In the genomic region with DNA sequence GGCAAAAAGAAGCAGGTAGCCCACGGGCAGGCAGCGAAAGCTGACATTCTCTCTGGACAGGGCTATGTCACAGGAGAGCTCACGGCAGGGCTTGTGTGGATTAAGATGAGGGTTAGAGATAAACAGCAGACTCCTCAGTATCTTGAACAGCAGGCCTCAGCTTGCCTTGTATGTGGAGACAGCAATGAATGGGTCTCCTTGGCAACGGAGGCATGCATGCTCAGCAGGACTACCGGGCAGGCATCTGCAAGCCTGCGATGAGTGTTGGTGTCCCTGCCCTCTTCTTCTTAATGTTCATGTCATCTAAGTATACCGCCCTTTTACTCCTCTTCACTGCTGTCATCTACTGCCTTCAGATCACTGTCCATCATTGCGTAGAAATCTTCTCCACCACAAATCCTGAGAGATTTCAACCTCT, we compare ENCODE assay signal across 12 cellular contexts.
A peak's percentile ranks its signal among the peaks of the same experiment; 100 is the strongest.
DNase-seq lines count a peak whose midpoint lies in the region; ATAC-seq and TF ChIP-seq lines count a peak whose summit lies in the region.
"Had no signal": no experiment of that assay in that cellular context is flagged by ENCODE, and none has a peak within 500 bp of the region (broad histone marks: within the 10 kb centered on the region; RNA-seq: fewer than 3 reads in every experiment).

No MANE protein-coding gene starts in this region.

- no TSS peak for BruUV-seq in mammary epithelial cell (replicated peaks; lab: Mats Ljungman, UMichigan)

- H3K4me3 Mint-ChIP-seq in nephron = no peak overlapping the region
- H3K4me3 Mint-ChIP-seq: activated T-cell treated with anti-CD3 and anti-CD28 coated beads, Interleukin-2, amount 50 U/mL, for 4 hours; T-helper 17 cell had no signal

- H3K27me3 Mint-ChIP-seq in nephron (ENCODE audit: low read depth) = no peaks in the 10 kb centered on the region

- no peaks in the 10 kb centered on the region for H3K36me3 Mint-ChIP-seq in nephron (ENCODE audit: low read depth)

- peak overlapping the region; percentile 57 for H2AFZ ChIP-seq in mammary epithelial cell (ENCODE audit: low read depth, low read length)

- H3K79me2 ChIP-seq in mammary epithelial cell (ENCODE audit: insufficient read depth, low read length) = no peaks in the 10 kb centered on the region

- 3% methylated on average over 6 of the region's 8 CpGs for WGBS in mammary epithelial cell (ENCODE audit: low coverage, missing lambda C conversion rate)

- H4K20me1 ChIP-seq in mammary epithelial cell (ENCODE audit: insufficient read depth, low read length) = no peaks in the 10 kb centered on the region

- H3K36me3 ChIP-seq in mammary epithelial cell (ENCODE audit: insufficient read depth, low read length) = no peaks in the 10 kb centered on the region

- in situ Hi-C loops in mammary epithelial cell (cut with MboI; ENCODE audit: low sequenced_read_pairs in 2 of 2) = loop anchor here (5.0 to 25.0 kb wide), 4 partner anchors 138 to 437 kb away; a partner anchor contains a TSS

- peaks cover 32% of the 10 kb centered on the region for H3K4me1 ChIP-seq in mammary epithelial cell (ENCODE audit: insufficient read depth, low read length)

- no peaks in the 10 kb centered on the region for H3K27me3 ChIP-seq in mammary epithelial cell (ENCODE audit: insufficient read depth, low read length)
- H3K27me3 ChIP-seq: dorsolateral prefrontal cortex had no signal

- CTCF ChIA-PET in mammary epithelial cell (lab: Charles Lee; ENCODE audit: low non-redundant PET) = interaction anchor here (0.7 kb wide), 1 partner anchor 74 kb away, joined by 4 read pairs; no protein-coding TSS in a partner anchor

- no peaks in the 10 kb centered on the region for H3K9me3 ChIP-seq in mammary epithelial cell (replicated peaks; ENCODE audit: insufficient read depth, low read length)

- peak overlapping the region; percentile 88 to 95 (median 93) for H3K27ac Mint-ChIP-seq in nephron
- H3K27ac Mint-ChIP-seq: T-helper 17 cell had no signal

- no peaks in the 10 kb centered on the region for H3K9me3 Mint-ChIP-seq in nephron
- H3K9me3 Mint-ChIP-seq: activated T-cell treated with anti-CD3 and anti-CD28 coated beads, Interleukin-2, amount 50 U/mL, for 4 hours had no signal

- H3K27ac ChIP-seq in mammary epithelial cell (ENCODE audit: insufficient read depth, low read depth, low read length) = peak overlapping the region; percentile 88

- DNase-seq in ELF-1 (ENCODE audit: low read depth, low spot score) (peak; percentile 89), NCI-H2171 treated with DMSO at 0.1 percent for 48 hours (lab: John Stamatoyannopoulos, UW) (peak; percentile 74), mammary epithelial cell (peak; percentile 96)
- DNase-seq in activated effector memory CD4-positive, alpha-beta T cell treated with anti-CD3 and anti-CD28 coated beads, Interleukin-2, amount 50 U/mL, for 16 hours = no peak
- DNase-seq: activated T-cell treated with anti-CD3 and anti-CD28 coated beads, Interleukin-2, amount 50 U/mL, for 4 hours; NCI-H2107; T-helper 17 cell had no signal

- intact Hi-C loops in mammary epithelial cell (cut with micrococcal nuclease) = loop anchor here (1.0 to 5.0 kb wide), 5 partner anchors 82 to 324 kb away; a partner anchor contains a TSS

- TF ChIP-seq CTCF in mammary epithelial cell (conservative IDR thresholded peaks at IDR 0.05 in 1 of 2, IDR thresholded peaks at IDR 0.05 in 1 of 2; ENCODE audit: extremely low read depth in 1 of 2, insufficient read depth in 1 of 2, low read depth in 1 of 2, low read length in 2 of 2) (no peak), nephron (IDR thresholded peaks at IDR 0.05; ENCODE audit: unreplicated experiment in 3 of 3) (no peak)

- H3K9ac ChIP-seq in mammary epithelial cell (ENCODE audit: insufficient read depth, low read length) = peak overlapping the region; percentile 71

- dilution Hi-C loops in mammary epithelial cell (cut with HindIII; ENCODE audit: low sequenced_read_pairs) = no loop called here

- H3K4me1 Mint-ChIP-seq in nephron = peaks cover 48% of the 10 kb centered on the region

- H3K4me3 ChIP-seq in mammary epithelial cell (replicated peaks in 1 of 3; ENCODE audit: insufficient read depth in 1 of 3, low read depth in 2 of 3, low read length in 3 of 3) = peak overlapping the region; percentile 21 to 34 (median 22)
- H3K4me3 ChIP-seq: dorsolateral prefrontal cortex had no signal

- H3K4me2 ChIP-seq in mammary epithelial cell (ENCODE audit: insufficient read depth, low read depth, low read length) = peak overlapping the region; percentile 85

- no peak for ATAC-seq in HG03520 (IDR thresholded peaks at IDR 0.05; ENCODE audit: unreplicated experiment)
- no peak for ATAC-seq in GM18868 (IDR thresholded peaks at IDR 0.05; ENCODE audit: unreplicated experiment)
- ATAC-seq in HG03280 (IDR thresholded peaks at IDR 0.05; ENCODE audit: unreplicated experiment) = no peak
- ATAC-seq: activated T-cell treated with anti-CD3 and anti-CD28 coated beads, Interleukin-2, amount 50 U/mL, for 4 hours; T-helper 17 cell had no signal
